Comparison of ENCODE assay signal across 8 cellular contexts in genomic region chr5:172777381-172778222, GRCh38. TPM values are rescaled to one million over a fixed set of nuclear protein-coding genes. Genes with fewer than 3 reads are reported as not detected.
DNase-seq lines count a peak whose midpoint lies in the region; ATAC-seq lines count a peak whose summit lies in the region.

No MANE protein-coding gene starts in this region.

- peak; percentile 82 to 94 (median 86) for DNase-seq in CD8-positive, alpha-beta memory T cell
- peak; percentile 89 for DNase-seq in T-helper 2 cell treated with Interferon-gamma antibody and Interleukin-4, amounts not matched to agents 5 μg/mL and 100 μg/mL, for 36 hours (ENCODE audit: low spot score)
- DNase-seq in amniotic stem cell (lab: John Stamatoyannopoulos, UW) (peak; percentile 72), kidney tubule cell (ENCODE audit: low spot score) (peak; percentile 84), NCI-H82 treated with DMSO at 0.1 percent for 48 hours (lab: John Stamatoyannopoulos, UW; ENCODE audit: unreplicated experiment) (no peak)
- peak; percentile 67 to 84 for DNase-seq in stimulated activated CD4-positive, alpha-beta T cell treated with anti-CD3 and anti-CD28 coated beads, Interleukin-4, amount 100 ng/mL, for 48 hours (ENCODE audit: low read depth in 2 of 2)

- H3K36me3 Mint-ChIP-seq in CD8-positive, alpha-beta memory T cell: no peaks in the 10 kb centered on the region
- H3K36me3 Mint-ChIP-seq in T-helper 2 cell treated with Interferon-gamma antibody and Interleukin-4, amounts not matched to agents 5 μg/mL and 100 μg/mL, for 36 hours (ENCODE audit: low read depth): no peaks in the 10 kb centered on the region

- no peaks in the 10 kb centered on the region for H3K27me3 ChIP-seq in CD8-positive, alpha-beta memory T cell (ENCODE audit: insufficient read depth, low read length, poor library complexity, severe bottlenecking)

- peak; percentile 91 for ATAC-seq in GM19463 (IDR thresholded peaks at IDR 0.05; ENCODE audit: unreplicated experiment)
- peak; percentile 89 for ATAC-seq in HG03571 (IDR thresholded peaks at IDR 0.05; ENCODE audit: unreplicated experiment)

- H3K27ac ChIP-seq in CD8-positive, alpha-beta memory T cell (ENCODE audit: low read depth, low read length): peak overlapping the region; percentile 74

- H3K9me3 ChIP-seq in CD8-positive, alpha-beta memory T cell (ENCODE audit: low read length): no peaks in the 10 kb centered on the region

- peaks cover 40% of the 10 kb centered on the region for H3K4me1 ChIP-seq in CD8-positive, alpha-beta memory T cell (ENCODE audit: insufficient read depth, low read length)

- H3K27me3 Mint-ChIP-seq in CD8-positive, alpha-beta memory T cell: no peaks in the 10 kb centered on the region
- peaks cover under 1% of the 10 kb centered on the region for H3K27me3 Mint-ChIP-seq in T-helper 2 cell treated with Interferon-gamma antibody and Interleukin-4, amounts not matched to agents 5 μg/mL and 100 μg/mL, for 36 hours (ENCODE audit: low read depth)

- H3K9me3 Mint-ChIP-seq in CD8-positive, alpha-beta memory T cell: no peaks in the 10 kb centered on the region
- no peaks in the 10 kb centered on the region for H3K9me3 Mint-ChIP-seq in T-helper 2 cell treated with Interferon-gamma antibody and Interleukin-4, amounts not matched to agents 5 μg/mL and 100 μg/mL, for 36 hours

- no peaks in the 10 kb centered on the region for H3K36me3 ChIP-seq in CD8-positive, alpha-beta memory T cell (ENCODE audit: insufficient read depth, low read length)

- H3K4me3 ChIP-seq in CD8-positive, alpha-beta memory T cell (ENCODE audit: low read length): peak overlapping the region; percentile 7

- CTCF ChIA-PET in CD8-positive, alpha-beta memory T cell (lab: Charles Lee): interaction anchor here (0.6 to 4.9 kb wide), 15 partner anchors 9 to 419 kb away, joined by 3 to 21 read pairs (median 5); no protein-coding TSS in a partner anchor

- H3K4me1 Mint-ChIP-seq in CD8-positive, alpha-beta memory T cell: peaks cover 50 to 55% (median 53%) of the 10 kb centered on the region in 3 donors
- peaks cover 34% of the 10 kb centered on the region for H3K4me1 Mint-ChIP-seq in T-helper 2 cell treated with Interferon-gamma antibody and Interleukin-4, amounts not matched to agents 5 μg/mL and 100 μg/mL, for 36 hours (ENCODE audit: low read depth)

- POLR2A ChIA-PET in CD8-positive, alpha-beta memory T cell (lab: Charles Lee): interaction anchor here (0.6 to 1.8 kb wide), 15 partner anchors 10 to 206 kb away, joined by 3 to 12 read pairs (median 4); partner anchors contain the start of genes ATP6V0E1 and RPL26L1

- peak overlapping the region; percentile 45 to 74 (median 68) for H3K4me3 Mint-ChIP-seq in CD8-positive, alpha-beta memory T cell
- peak overlapping the region; percentile 83 for H3K4me3 Mint-ChIP-seq in T-helper 2 cell treated with Interferon-gamma antibody and Interleukin-4, amounts not matched to agents 5 μg/mL and 100 μg/mL, for 36 hours

- peak overlapping the region; percentile 93 to 99 (median 96) for H3K27ac Mint-ChIP-seq in CD8-positive, alpha-beta memory T cell
- H3K27ac Mint-ChIP-seq in T-helper 2 cell treated with Interferon-gamma antibody and Interleukin-4, amounts not matched to agents 5 μg/mL and 100 μg/mL, for 36 hours: peak overlapping the region; percentile 99

RNA-seq across cellular contexts. Expression of gene DUSP1, which starts 6.6 kb away (rescaled TPM):
- total RNA-seq in CD8-positive, alpha-beta memory T cell: 10 to 100 TPM in 1 of 2 experiments, 1 to 10 TPM in 1; 9.4 to 10.9 TPM
- 1,007 TPM for polyA plus RNA-seq in CD8-positive, alpha-beta memory T cell

RNA-seq across cellular contexts. Expression of gene ERGIC1, which starts 56.4 kb away (rescaled TPM):
- total RNA-seq in CD8-positive, alpha-beta memory T cell: 10 to 100 TPM; 39.7 to 39.9 TPM
- polyA plus RNA-seq in CD8-positive, alpha-beta memory T cell: 25.9 TPM
